Comparison of ENCODE assay signal across 8 cellular contexts in the genomic region with DNA sequence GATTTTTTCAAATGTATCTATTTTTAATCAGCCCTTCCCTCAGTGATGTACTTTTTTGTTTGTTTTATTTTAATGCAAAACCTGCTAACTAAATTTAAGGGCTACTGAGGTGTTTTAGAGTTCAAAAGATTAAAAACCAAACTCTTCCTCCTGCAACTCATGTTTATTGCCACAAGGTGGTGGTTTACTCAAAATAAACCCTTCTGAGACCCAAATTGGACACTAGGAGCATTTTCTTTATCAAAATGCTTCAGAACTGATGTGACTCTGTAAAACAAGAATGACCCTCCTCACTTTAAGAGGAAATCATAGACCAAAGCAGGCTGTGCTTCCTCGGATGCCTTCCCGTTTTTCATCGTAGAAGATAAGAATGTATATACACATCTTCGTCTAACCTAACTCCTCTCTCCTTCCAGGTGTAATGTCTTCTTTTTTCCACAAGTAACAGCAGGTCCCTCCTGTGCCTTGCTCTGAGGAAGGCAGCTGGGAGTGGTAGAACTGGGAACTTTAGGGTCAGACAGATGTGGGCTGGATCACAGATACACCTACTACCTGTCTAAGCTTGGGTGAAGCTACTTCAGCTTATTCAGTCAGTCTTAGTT. TPM values are rescaled to one million over a fixed set of nuclear protein-coding genes. Genes with fewer than 3 reads are reported as not detected.
DNase-seq lines count a peak whose midpoint lies in the region; ATAC-seq and TF ChIP-seq lines count a peak whose summit lies in the region.

No MANE protein-coding gene starts in this region.

- TF ChIP-seq CTCF in AG09309 (IDR thresholded peaks at IDR 0.05; ENCODE audit: control insufficient read depth, insufficient read depth, low read depth, low read length, missing control alignments) (peak; percentile 52), GM13977 (IDR thresholded peaks at IDR 0.05; ENCODE audit: extremely low read depth, insufficient read depth, missing control alignments) (peak; percentile 44), gastroesophageal sphincter (IDR thresholded peaks at IDR 0.05) (peak; percentile 43 to 73 (median 71)), testis (IDR thresholded peaks at IDR 0.05) (peak; percentile 52 to 62 (median 59))

- TF ChIP-seq EP300 in gastroesophageal sphincter (IDR thresholded peaks at IDR 0.05), result no peak

- intact Hi-C loops in testis (cut with DNase I; ENCODE audit: low total_unique reads), result no loop called here

- DNase-seq in AG09309 (ENCODE audit: low read depth), result no peak
- peak; percentile 62 for DNase-seq in GM13977 (ENCODE audit: low spot score)
- DNase-seq in SK-N-DZ (ENCODE audit: low spot score), result peak; percentile 50
- no peak for DNase-seq in testis
- no peak for DNase-seq in NCI-H1436 (lab: John Stamatoyannopoulos, UW)
- no peak for DNase-seq in NCI-H2081 treated with DMSO at 0.1 percent for 48 hours (lab: John Stamatoyannopoulos, UW)
- DNase-seq in activated naive CD4-positive, alpha-beta T cell treated with anti-CD3 and anti-CD28 coated beads, Interleukin-2, amount 10 ng/mL, durations not matched to agents 7 days and 5 days, result no peak

- H3K9me3 ChIP-seq in gastroesophageal sphincter (no peaks in the 10 kb centered on the region), testis (no peaks in the 10 kb centered on the region)

- in situ Hi-C loops in GM13977 (cut with MboI; ENCODE audit: low pct_unique_long_range_greater_than_20kb, low sequenced_read_pairs, unreplicated experiment), result no loop called here

- H3K36me3 ChIP-seq in gastroesophageal sphincter, result no peaks in the 10 kb centered on the region
- H3K36me3 ChIP-seq in testis (ENCODE audit: low read depth, missing control alignments), result no peaks in the 10 kb centered on the region

- peaks cover 12% of the 10 kb centered on the region for H3K27me3 Mint-ChIP-seq in activated naive CD4-positive, alpha-beta T cell treated with anti-CD3 and anti-CD28 coated beads, Interleukin-2, amount 10 ng/mL, durations not matched to agents 7 days and 5 days

- H3K27ac ChIP-seq in gastroesophageal sphincter (no peak overlapping the region), testis (no peak overlapping the region)

- no peaks in the 10 kb centered on the region for H3K36me3 Mint-ChIP-seq in activated naive CD4-positive, alpha-beta T cell treated with anti-CD3 and anti-CD28 coated beads, Interleukin-2, amount 10 ng/mL, durations not matched to agents 7 days and 5 days

- no peaks in the 10 kb centered on the region for H3K9me3 Mint-ChIP-seq in activated naive CD4-positive, alpha-beta T cell treated with anti-CD3 and anti-CD28 coated beads, Interleukin-2, amount 10 ng/mL, durations not matched to agents 7 days and 5 days

- ATAC-seq in gastroesophageal sphincter, result no peak

- CTCF ChIA-PET in activated naive CD4-positive, alpha-beta T cell treated with anti-CD3 and anti-CD28 coated beads, Interleukin-2, amount 10 ng/mL, durations not matched to agents 7 days and 5 days (lab: Charles Lee), result interaction anchor here (1.0 to 1.7 kb wide), 3 partner anchors 40 to 153 kb away, joined by 3 to 4 read pairs (median 3); a partner anchor contains a TSS

- peaks cover 20% of the 10 kb centered on the region for H3K4me1 Mint-ChIP-seq in activated naive CD4-positive, alpha-beta T cell treated with anti-CD3 and anti-CD28 coated beads, Interleukin-2, amount 10 ng/mL, durations not matched to agents 7 days and 5 days

- 9 to 31% methylated on average over 4 of the region's 4 CpGs for WGBS in gastroesophageal sphincter (ENCODE audit: low coverage in 1 of 2), 2 donors
- 31 to 42% methylated on average over 4 of the region's 4 CpGs for WGBS in testis, 2 donors

- H3K4me3 Mint-ChIP-seq in activated naive CD4-positive, alpha-beta T cell treated with anti-CD3 and anti-CD28 coated beads, Interleukin-2, amount 10 ng/mL, durations not matched to agents 7 days and 5 days, result no peak overlapping the region

- H3K4me3 ChIP-seq in AG09309 (ENCODE audit: control insufficient read depth, low read depth, low read length) (no peak overlapping the region), gastroesophageal sphincter (no peak overlapping the region), testis (no peak overlapping the region)

- H3K27me3 ChIP-seq in gastroesophageal sphincter (no peaks in the 10 kb centered on the region), testis (no peaks in the 10 kb centered on the region)

- TF ChIP-seq POLR2A in gastroesophageal sphincter (IDR thresholded peaks at IDR 0.05), result no peak
- no peak for TF ChIP-seq POLR2A in testis (IDR thresholded peaks at IDR 0.05)

- H3K4me1 ChIP-seq in gastroesophageal sphincter, result peaks cover 0 to 22% (median 5%) of the 10 kb centered on the region in 3 donors
- no peaks in the 10 kb centered on the region for H3K4me1 ChIP-seq in testis

- H3K27ac Mint-ChIP-seq in activated naive CD4-positive, alpha-beta T cell treated with anti-CD3 and anti-CD28 coated beads, Interleukin-2, amount 10 ng/mL, durations not matched to agents 7 days and 5 days, result no peak overlapping the region

RNA-seq across cellular contexts. Expression of a gene that starts 2.9 kb away (rescaled TPM):
- polyA plus RNA-seq in SK-N-DZ (2014; cell fraction: cytosol; rRNA removed), result 0.96 TPM in 1 of 2 replicates, not detected in the other
- polyA plus RNA-seq in SK-N-DZ (2014; cell fraction: nucleus; rRNA removed), result 1.5 and 1.7 TPM in 2 replicates
- total RNA-seq in gastroesophageal sphincter (under 1 TPM in 2 of 4 donors, not detected in 2; 0.47 to 0.54 TPM), testis (1 to 10 TPM; 3.2 to 8.0 TPM)
- polyA plus RNA-seq in testis (ENCODE audit: insufficient read depth, low read depth, low replicate concordance), result 11.5 TPM

RNA-seq across cellular contexts. Expression of a gene that starts 15.8 kb away (rescaled TPM):
- polyA plus RNA-seq in SK-N-DZ (2014; cell fraction: cytosol; rRNA removed), result 26.9 and 28.8 TPM in 2 replicates
- 13.2 and 16.4 TPM in 2 replicates for polyA plus RNA-seq in SK-N-DZ (2014; cell fraction: nucleus; rRNA removed)
- 10 to 100 TPM; 31.8 to 58.1 (median 51.8) TPM for total RNA-seq in gastroesophageal sphincter
- 10 to 100 TPM; 21.7 to 35.7 TPM for total RNA-seq in testis
- 27.6 TPM for polyA plus RNA-seq in testis (ENCODE audit: insufficient read depth, low read depth, low replicate concordance)

Comparison
In these comparisons a context has a peak if more than half of its experiments do, and no peak if none do; other contexts are left out.
1. DNase-seq: peak in GM13977 (single experiment) and SK-N-DZ (single experiment); none in AG09309 (single experiment), testis (single experiment), NCI-H1436 (single experiment), NCI-H2081 treated with DMSO at 0.1 percent for 48 hours (single experiment) and activated naive CD4-positive, alpha-beta T cell treated with anti-CD3 and anti-CD28 coated beads, Interleukin-2, amount 10 ng/mL, durations not matched to agents 7 days and 5 days (single experiment).
2. Peak in every context shown above with its lines, with median percentiles within 50 percentile points of each other: CTCF ChIP-seq.